In genomic region chr5:149381986-149382338, GRCh38 we compare ENCODE assay signal across 9 cellular contexts. TPM values are rescaled to one million over a fixed set of nuclear protein-coding genes. Genes with fewer than 3 reads are reported as not detected.
A peak's percentile ranks its signal among the peaks of the same experiment; 100 is the strongest.
DNase-seq lines count a peak whose midpoint lies in the region; ATAC-seq, FAIRE-seq and TF ChIP-seq lines count a peak whose summit lies in the region.
"Had no signal": no experiment of that assay in that cellular context is flagged by ENCODE, and none has a peak within 500 bp of the region (broad histone marks: within the 10 kb centered on the region; RNA-seq: fewer than 3 reads in every experiment).

No MANE protein-coding gene starts in this region.

- no peak for TF ChIP-seq POLR2A in H54 (IDR thresholded peaks at IDR 0.05; ENCODE audit: low read depth, low read length)

- H3K4me1 Mint-ChIP-seq in activated B cell treated with CpG ODN at 0.5 μM for 24 hours: peaks cover 4% of the 10 kb centered on the region

- intact Hi-C loops in activated B cell treated with CpG ODN at 0.5 μM for 24 hours (cut with micrococcal nuclease): loop anchor here (1.0 to 5.0 kb wide), 3 partner anchors 45 to 237 kb away; no protein-coding TSS in a partner anchor

- CTCF ChIA-PET in activated B cell treated with CpG ODN at 0.5 μM for 24 hours (lab: Charles Lee): interaction anchor here (0.9 to 3.0 kb wide), 6 partner anchors 9 to 185 kb away, joined by 3 to 18 read pairs (median 6); no protein-coding TSS in a partner anchor

- DNase-seq in GM06990 (ENCODE audit: extremely low read depth, insufficient read length): peak; percentile 41
- peak; percentile 83 for DNase-seq in H54 (ENCODE audit: insufficient read length, low spot score)
- peak; percentile 27 for DNase-seq in NCI-H146 (lab: John Stamatoyannopoulos, UW)
- DNase-seq in activated B cell treated with CpG ODN at 0.5 μM for 24 hours: peak; percentile 52
- DNase-seq in cardiac fibroblast (ENCODE audit: low read depth in 2 of 2): peak; percentile 81 to 82
- peak; percentile 64 for DNase-seq in kidney tubule cell (ENCODE audit: low spot score)
- peak; percentile 70 to 75 for DNase-seq in stimulated activated CD4-positive, alpha-beta T cell treated with anti-CD3 and anti-CD28 coated beads, Interleukin-1b, Interleukin-23, amount 100 ng/mL, for 4 hours (ENCODE audit: low read depth in 2 of 2)
- no peak for DNase-seq in amniotic stem cell (lab: John Stamatoyannopoulos, UW)

- no peaks in the 10 kb centered on the region; the same call in 1 of the 2 replicates for H3K27me3 ChIP-seq in GM06990 (replicated peaks; ENCODE audit: control insufficient read depth, insufficient read depth, low read length)

- no peaks in the 10 kb centered on the region for H3K36me3 Mint-ChIP-seq in activated B cell treated with CpG ODN at 0.5 μM for 24 hours (ENCODE audit: low read depth)

- TF ChIP-seq CTCF in GM06990 (IDR thresholded peaks at IDR 0.05; ENCODE audit: insufficient read depth, low read length, poor library complexity, severe bottlenecking) (peak; percentile 93), activated B cell treated with CpG ODN at 0.5 μM for 24 hours (IDR thresholded peaks at IDR 0.05) (no peak), cardiac fibroblast (IDR thresholded peaks at IDR 0.05; ENCODE audit: low read depth, low read length) (peak; percentile 95)

- no peaks in the 10 kb centered on the region for H3K36me3 ChIP-seq in GM06990 (ENCODE audit: control insufficient read depth, insufficient read depth, low read length)

- peak; percentile 62 for ATAC-seq in activated B cell treated with CpG ODN at 0.5 μM for 24 hours (ENCODE audit: low read depth)

- POLR2A ChIA-PET in activated B cell treated with CpG ODN at 0.5 μM for 24 hours (lab: Charles Lee): no interaction called here

- no peaks in the 10 kb centered on the region for H3K9me3 Mint-ChIP-seq in activated B cell treated with CpG ODN at 0.5 μM for 24 hours

- no peak overlapping the region for H3K4me3 Mint-ChIP-seq in activated B cell treated with CpG ODN at 0.5 μM for 24 hours

- H3K27me3 Mint-ChIP-seq in activated B cell treated with CpG ODN at 0.5 μM for 24 hours: peaks cover 9% of the 10 kb centered on the region

- no peak overlapping the region for H3K27ac Mint-ChIP-seq in activated B cell treated with CpG ODN at 0.5 μM for 24 hours

- no peak for FAIRE-seq in H54 (lab: Jason Lieb, UNC)

- H3K4me3 ChIP-seq in GM06990 (replicated peaks; ENCODE audit: low read depth, low read length) (no peak overlapping the region), cardiac fibroblast (replicated peaks in 1 of 2; ENCODE audit: low read depth in 2 of 2, low read length in 2 of 2) (no peak overlapping the region)

RNA-seq across cellular contexts. Expression of gene IL17B, which starts 2.9 kb away (rescaled TPM):
- total RNA-seq in activated B cell treated with CpG ODN at 0.5 μM for 24 hours: not detected in 2 replicates
- total RNA-seq: glomerular endothelial cell had no signal

RNA-seq across cellular contexts. Expression of gene PCYOX1L, which starts 24.1 kb away (rescaled TPM):
- total RNA-seq in activated B cell treated with CpG ODN at 0.5 μM for 24 hours: 6.1 and 9.2 TPM in 2 replicates

RNA-seq across cellular contexts. Expression of gene GRPEL2, which starts 36.7 kb away (rescaled TPM):
- total RNA-seq in activated B cell treated with CpG ODN at 0.5 μM for 24 hours: 13.2 and 14.0 TPM in 2 replicates
